Comparison of ENCODE assay signal across 15 cellular contexts in the genomic region with DNA sequence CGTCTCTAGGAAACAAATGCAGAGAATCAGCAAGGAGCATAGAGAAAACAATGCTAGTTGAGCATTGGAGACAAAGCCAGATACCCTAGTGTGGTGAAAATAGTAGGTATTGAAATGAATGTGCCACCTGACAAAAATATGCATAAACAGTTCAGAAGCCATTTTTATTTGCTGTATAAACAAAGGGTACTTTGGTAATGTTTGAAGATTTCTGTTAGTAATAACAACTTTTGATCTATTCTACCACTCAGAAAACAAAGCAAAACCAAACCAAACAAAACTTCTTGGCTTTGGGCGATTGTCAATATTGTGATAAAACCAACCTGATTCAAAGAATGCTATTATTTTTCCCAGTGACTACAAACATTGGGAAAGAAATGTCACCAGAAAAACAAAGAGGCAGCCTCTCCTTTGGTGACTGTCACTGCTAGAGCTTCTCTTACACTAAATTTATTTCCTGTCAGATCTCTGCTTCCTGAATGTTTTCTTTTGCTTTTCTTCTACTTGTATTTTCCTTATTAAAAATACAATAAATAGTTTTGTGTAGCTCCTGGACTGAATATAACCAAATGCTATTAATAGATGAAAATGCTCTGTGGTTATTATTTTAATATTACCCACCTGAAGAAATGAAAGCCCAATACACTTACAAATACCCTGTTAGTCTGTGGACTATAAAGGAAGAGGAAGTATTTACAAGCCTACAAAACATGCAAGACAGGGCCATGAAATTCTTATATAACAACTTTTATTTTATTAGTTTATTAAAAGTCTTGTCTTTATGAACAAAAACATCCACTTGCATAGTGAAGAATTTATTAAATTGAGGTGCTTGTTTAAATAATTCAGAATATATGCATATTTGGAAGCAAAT. TPM values are rescaled to one million over a fixed set of nuclear protein-coding genes. Genes with fewer than 3 reads are reported as not detected.
A peak's percentile ranks its signal among the peaks of the same experiment; 100 is the strongest.
DNase-seq lines count a peak whose midpoint lies in the region; ATAC-seq and TF ChIP-seq lines count a peak whose summit lies in the region.
"Had no signal": no experiment of that assay in that cellular context is flagged by ENCODE, and none has a peak within 500 bp of the region (broad histone marks: within the 10 kb centered on the region; RNA-seq: fewer than 3 reads in every experiment).

No MANE protein-coding gene starts in this region.

- peak overlapping the region; percentile 1; the same call in 1 of the 2 replicates for H2AFZ ChIP-seq in SK-N-SH (ENCODE audit: low read depth)
- peak overlapping the region; percentile 52 for H2AFZ ChIP-seq in osteoblast (ENCODE audit: low read length)

- TF ChIP-seq EP300 in SK-N-SH (IDR thresholded peaks at IDR 0.05; ENCODE audit: borderline replicate concordance in 1 of 2, low read depth in 1 of 2, low read length in 1 of 2): no peak

- H3K9me3 ChIP-seq in SK-N-SH: no peaks in the 10 kb centered on the region
- no peaks in the 10 kb centered on the region for H3K9me3 ChIP-seq in osteoblast (ENCODE audit: low read depth, low read length)

- peaks cover 5% of the 10 kb centered on the region for H3K9me3 Mint-ChIP-seq in activated T-helper 17 cell treated with anti-CD3 and anti-CD28 coated beads, Interleukin-2, amount 50 U/mL, for 72 hours

- H3K27ac ChIP-seq in SK-N-SH (ENCODE audit: low read depth in 2 of 2, low read length in 1 of 2) (no peak overlapping the region; a peak in 1 of 4 replicates), osteoblast (ENCODE audit: low read depth, low read length) (no peak overlapping the region)

- TF ChIP-seq CTCF in SK-N-SH (IDR thresholded peaks at IDR 0.05) (no peak), osteoblast (IDR thresholded peaks at IDR 0.05; ENCODE audit: extremely low read depth, low read depth, low read length) (no peak)

- H3K4me3 ChIP-seq in SK-N-SH (ENCODE audit: low read depth in 2 of 2, low read length in 1 of 2) (no peak overlapping the region), osteoblast (ENCODE audit: insufficient read depth, low read length) (no peak overlapping the region)

- no peak overlapping the region for H3K4me2 ChIP-seq in SK-N-SH
- no peak overlapping the region for H3K4me2 ChIP-seq in osteoblast (ENCODE audit: insufficient read depth, low read length)

- peak overlapping the region; percentile 0 for H3K27ac Mint-ChIP-seq in activated T-helper 17 cell treated with anti-CD3 and anti-CD28 coated beads, Interleukin-2, amount 50 U/mL, for 72 hours

- POLR2A ChIA-PET in SK-N-SH (lab: Yijun Ruan, JAX): no interaction called here

- peak overlapping the region; percentile 68 for H3K4me3 Mint-ChIP-seq in activated T-helper 17 cell treated with anti-CD3 and anti-CD28 coated beads, Interleukin-2, amount 50 U/mL, for 72 hours
- H3K4me3 Mint-ChIP-seq: neural crest cell had no signal

- no peaks in the 10 kb centered on the region for H3K36me3 Mint-ChIP-seq in activated T-helper 17 cell treated with anti-CD3 and anti-CD28 coated beads, Interleukin-2, amount 50 U/mL, for 72 hours (ENCODE audit: low read depth)

- H3K79me2 ChIP-seq in SK-N-SH (ENCODE audit: insufficient read depth) (no peaks in the 10 kb centered on the region), osteoblast (ENCODE audit: insufficient read depth, low read length) (no peaks in the 10 kb centered on the region)

- TF ChIP-seq RAD21 in SK-N-SH (IDR thresholded peaks at IDR 0.05; ENCODE audit: low read length): no peak

- H3K27me3 ChIP-seq in SK-N-SH (ENCODE audit: insufficient read depth): no peaks in the 10 kb centered on the region
- no peaks in the 10 kb centered on the region for H3K27me3 ChIP-seq in osteoblast (ENCODE audit: insufficient read depth, low read length)

- no peak for ATAC-seq in SK-N-SH treated with all-trans-retinoic acid at 6 μM for 48 hours
- peak; percentile 53 for ATAC-seq in activated T-helper 17 cell treated with anti-CD3 and anti-CD28 coated beads, Interleukin-2, amount 50 U/mL, for 72 hours (replicated peaks)

- no peaks in the 10 kb centered on the region for H3K9me2 ChIP-seq in SK-N-SH

- H3K4me1 Mint-ChIP-seq in activated T-helper 17 cell treated with anti-CD3 and anti-CD28 coated beads, Interleukin-2, amount 50 U/mL, for 72 hours: peaks cover 25% of the 10 kb centered on the region
- H3K4me1 Mint-ChIP-seq: neural crest cell had no signal

- H4K20me1 ChIP-seq in SK-N-SH (ENCODE audit: insufficient read depth) (no peaks in the 10 kb centered on the region), osteoblast (ENCODE audit: insufficient read depth, low read length) (no peaks in the 10 kb centered on the region)

- H3K4me1 ChIP-seq in SK-N-SH (ENCODE audit: control insufficient read depth in 1 of 2, insufficient read depth in 2 of 2, low read depth in 1 of 2, low read length in 1 of 2) (peaks cover 16 to 22% of the 10 kb centered on the region in 2 experiments; a peak in 3 of 4 replicates), osteoblast (ENCODE audit: insufficient read depth, low read length) (peaks cover 5% of the 10 kb centered on the region)

- H3K9ac ChIP-seq in SK-N-SH: no peak overlapping the region

- TF ChIP-seq POLR2A in erythroblast (IDR thresholded peaks at IDR 0.05; ENCODE audit: low read length): no peak

- peaks cover 7% of the 10 kb centered on the region for H3F3A ChIP-seq in SK-N-SH (replicated peaks; ENCODE audit: insufficient read depth)

- H3K36me3 ChIP-seq in SK-N-SH (replicated peaks in 1 of 2; ENCODE audit: control insufficient read depth in 1 of 2, insufficient read depth in 2 of 2, low read length in 1 of 2) (no peaks in the 10 kb centered on the region), osteoblast (ENCODE audit: insufficient read depth, low read length) (no peaks in the 10 kb centered on the region)

- 88% methylated on average over 2 of the region's 2 CpGs for WGBS in SK-N-SH (ENCODE audit: low lambda C conversion rate)

- DNase-seq in SK-N-SH (no peak), NCI-H1930 (lab: John Stamatoyannopoulos, UW) (peak; percentile 5 to 63), osteoblast (ENCODE audit: insufficient read length, low spot score, missing footprints) (no peak), erythroblast (lab: John Stamatoyannopoulos, UW) (no peak), NCI-H2196 (lab: John Stamatoyannopoulos, UW; ENCODE audit: unreplicated experiment) (no peak), NCI-H2107 treated with DMSO at 0.1 percent for 48 hours (lab: John Stamatoyannopoulos, UW; ENCODE audit: unreplicated experiment) (no peak)
- DNase-seq: activated CD8-positive, alpha-beta memory T cell treated with anti-CD3 and anti-CD28 coated beads, Interleukin-2, amount 50 U/mL, for 48 hours; caudate nucleus; NCI-H226 had no signal

- no peaks in the 10 kb centered on the region for H3K27me3 Mint-ChIP-seq in activated T-helper 17 cell treated with anti-CD3 and anti-CD28 coated beads, Interleukin-2, amount 50 U/mL, for 72 hours

- CTCF ChIA-PET in SK-N-SH (lab: Yijun Ruan, JAX): interaction anchor here (1.2 kb wide), 1 partner anchor 19 kb away, joined by 3 read pairs; no protein-coding TSS in a partner anchor

TF ChIP-seq in SK-N-SH, 30 proteins besides CTCF, POLR2A, EP300 and RAD21 (continues in another document):
- no peak for TF ChIP-seq NRF1 (IDR thresholded peaks at IDR 0.05; ENCODE audit: low read depth, low read length)
- TF ChIP-seq MEF2A (IDR thresholded peaks at IDR 0.05; ENCODE audit: borderline replicate concordance, low read depth): no peak
- no peak for TF ChIP-seq USF2 (IDR thresholded peaks at IDR 0.05; ENCODE audit: borderline replicate concordance, low read depth, low read length)
- TF ChIP-seq, protein P1, sequence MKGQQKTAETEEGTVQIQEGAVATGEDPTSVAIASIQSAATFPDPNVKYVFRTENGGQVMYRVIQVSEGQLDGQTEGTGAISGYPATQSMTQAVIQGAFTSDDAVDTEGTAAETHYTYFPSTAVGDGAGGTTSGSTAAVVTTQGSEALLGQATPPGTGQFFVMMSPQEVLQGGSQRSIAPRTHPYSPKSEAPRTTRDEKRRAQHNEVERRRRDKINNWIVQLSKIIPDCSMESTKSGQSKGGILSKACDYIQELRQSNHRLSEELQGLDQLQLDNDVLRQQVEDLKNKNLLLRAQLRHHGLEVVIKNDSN (IDR thresholded peaks at IDR 0.05; ENCODE audit: borderline replicate concordance, low read depth): no peak
- no peak for TF ChIP-seq FOSL2 (IDR thresholded peaks at IDR 0.05; ENCODE audit: borderline replicate concordance, low read depth)
- no peak for TF ChIP-seq GATA2 (CRISPR knock-in tag; IDR thresholded peaks at IDR 0.05)

TF ChIP-seq in SK-N-SH treated with all-trans-retinoic acid at 6 μM for 48 hours, 23 proteins besides CTCF, POLR2A, EP300 and RAD21 (continues in another document):
- TF ChIP-seq ARNTL (CRISPR knock-in tag; IDR thresholded peaks at IDR 0.05; ENCODE audit: borderline replicate concordance, low read depth) (no peak), TOX (CRISPR knock-in tag; IDR thresholded peaks at IDR 0.05; ENCODE audit: borderline replicate concordance) (no peak), ZC3H10 (CRISPR knock-in tag; IDR thresholded peaks at IDR 0.05) (no peak)
- TF ChIP-seq, protein P2, sequence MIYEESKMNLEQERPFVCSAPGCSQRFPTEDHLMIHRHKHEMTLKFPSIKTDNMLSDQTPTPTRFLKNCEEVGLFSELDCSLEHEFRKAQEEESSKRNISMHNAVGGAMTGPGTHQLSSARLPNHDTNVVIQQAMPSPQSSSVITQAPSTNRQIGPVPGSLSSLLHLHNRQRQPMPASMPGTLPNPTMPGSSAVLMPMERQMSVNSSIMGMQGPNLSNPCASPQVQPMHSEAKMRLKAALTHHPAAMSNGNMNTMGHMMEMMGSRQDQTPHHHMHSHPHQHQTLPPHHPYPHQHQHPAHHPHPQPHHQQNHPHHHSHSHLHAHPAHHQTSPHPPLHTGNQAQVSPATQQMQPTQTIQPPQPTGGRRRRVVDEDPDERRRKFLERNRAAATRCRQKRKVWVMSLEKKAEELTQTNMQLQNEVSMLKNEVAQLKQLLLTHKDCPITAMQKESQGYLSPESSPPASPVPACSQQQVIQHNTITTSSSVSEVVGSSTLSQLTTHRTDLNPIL (CRISPR knock-in tag; IDR thresholded peaks at IDR 0.05; ENCODE audit: low read depth): no peak

RNA-seq across cellular contexts. Expression of gene ATP6V1G3, which starts 5.7 kb away (rescaled TPM):
- not detected in 2 replicates for polyA plus RNA-seq in SK-N-SH (2012; rRNA removed)
- polyA plus RNA-seq in SK-N-SH (2012; cell fraction: cytosol; rRNA removed): 0.20 and 0.31 TPM in 2 replicates
- polyA plus RNA-seq in SK-N-SH (2012; cell fraction: nucleus; rRNA removed): not detected in 2 replicates
- not detected for total RNA-seq in activated T-helper 17 cell treated with anti-CD3 and anti-CD28 coated beads, Interleukin-2, amount 50 U/mL, for 72 hours
- total RNA-seq in osteoblast: 0.36 TPM in 1 of 2 replicates, not detected in the other
- total RNA-seq: G401, HT1080, neural crest cell, SK-MEL-5 had no signal

Comparison
In these comparisons a context has a peak if more than half of its experiments do, and no peak if none do; other contexts are left out.
1. DNase-seq: peak in NCI-H1930 (2 of 2); none in SK-N-SH (single experiment), osteoblast (single experiment), erythroblast (0 of 2), NCI-H2196 (single experiment) and NCI-H2107 treated with DMSO at 0.1 percent for 48 hours (single experiment).